In the genomic region with DNA sequence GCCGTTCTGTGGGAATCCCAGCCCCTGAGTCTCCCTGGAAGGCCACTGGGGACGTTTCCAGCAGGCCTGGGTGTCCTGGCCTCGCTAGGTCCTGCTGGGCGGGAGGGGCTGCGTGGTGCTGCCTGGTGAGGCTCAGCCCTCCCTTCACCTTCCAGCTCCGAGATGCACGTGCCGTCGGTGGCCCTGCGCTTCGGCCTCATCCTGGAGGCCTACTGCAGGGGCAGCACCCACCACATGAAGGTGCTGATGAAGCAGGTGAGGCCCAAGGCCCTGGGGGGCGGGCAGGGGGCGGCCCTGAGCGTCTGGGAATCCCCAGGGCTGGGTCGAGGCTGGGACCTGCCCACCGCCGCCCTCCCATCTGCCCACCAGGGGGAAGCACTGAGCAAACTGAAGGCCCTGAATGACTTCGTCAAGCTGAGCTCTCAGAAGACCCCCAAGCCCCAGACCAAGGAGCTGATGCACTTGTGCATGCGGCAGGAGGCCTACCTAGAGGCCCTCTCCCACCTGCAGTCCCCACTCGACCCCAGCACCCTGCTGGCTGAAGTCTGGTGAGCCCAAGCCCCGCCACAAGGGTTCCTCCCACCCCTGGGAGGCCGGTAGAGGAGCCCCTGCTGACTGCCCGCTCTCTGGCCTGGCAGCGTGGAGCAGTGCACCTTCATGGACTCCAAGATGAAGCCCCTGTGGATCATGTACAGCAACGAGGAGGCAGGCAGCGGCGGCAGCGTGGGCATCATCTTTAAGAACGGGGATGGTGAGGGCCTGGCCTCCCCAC, we compare ENCODE assay signal across 1 cellular context.
TF ChIP-seq lines count a peak whose summit lies in the region.

No MANE protein-coding gene starts in this region.

TF ChIP-seq in endothelial cell of umbilical vein, 7 proteins besides CTCF, POLR2A, EP300 and RAD21:
- TF ChIP-seq MYC (IDR thresholded peaks at IDR 0.05; ENCODE audit: low read depth, low read length) (no peak), FOS (IDR thresholded peaks at IDR 0.05; ENCODE audit: borderline replicate concordance, insufficient read depth, low read length) (no peak), GATA2 (IDR thresholded peaks at IDR 0.05; ENCODE audit: insufficient read depth, insufficient read length, low read depth, low read length) (no peak), POLR2AphosphoS5 (IDR thresholded peaks at IDR 0.05; ENCODE audit: insufficient read depth, low read depth, low read length) (no peak), JUN (IDR thresholded peaks at IDR 0.05; ENCODE audit: borderline replicate concordance, insufficient read depth, insufficient read length, low read depth) (no peak), EZH2 (IDR thresholded peaks at IDR 0.05; ENCODE audit: borderline replicate concordance, low read depth, low read length, severe bottlenecking) (no peak)
- TF ChIP-seq, protein P1, sequence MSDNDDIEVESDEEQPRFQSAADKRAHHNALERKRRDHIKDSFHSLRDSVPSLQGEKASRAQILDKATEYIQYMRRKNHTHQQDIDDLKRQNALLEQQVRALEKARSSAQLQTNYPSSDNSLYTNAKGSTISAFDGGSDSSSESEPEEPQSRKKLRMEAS (IDR thresholded peaks at IDR 0.05; ENCODE audit: insufficient read depth, insufficient read length), result no peak
